ENCODE assay signal across 1 cellular context in genomic region chr5:172959824-172960799, GRCh38.
TF ChIP-seq lines count a peak whose summit lies in the region.

No MANE protein-coding gene starts in this region.

TF ChIP-seq in IMR-90, 13 proteins besides CTCF, POLR2A, EP300 and RAD21 (continued from another document):
- no peak for TF ChIP-seq MAFK (IDR thresholded peaks at IDR 0.05; ENCODE audit: low read depth, low read length)
- TF ChIP-seq BHLHE40 (IDR thresholded peaks at IDR 0.05; ENCODE audit: low read depth, low read length), result peak; percentile 75
